15 cellular contexts compared by ENCODE assay signal in genomic region chr7:55055479-55055878, GRCh38. TPM values are rescaled to one million over a fixed set of nuclear protein-coding genes. Genes with fewer than 3 reads are reported as not detected.
DNase-seq lines count a peak whose midpoint lies in the region; ATAC-seq, FAIRE-seq and TF ChIP-seq lines count a peak whose summit lies in the region.
"Had no signal": no experiment of that assay in that cellular context is flagged by ENCODE, and none has a peak within 500 bp of the region (broad histone marks: within the 10 kb centered on the region; RNA-seq: fewer than 3 reads in every experiment).

No MANE protein-coding gene starts in this region.

- no peaks in the 10 kb centered on the region for H3K36me3 ChIP-seq in right lobe of liver
- H3K36me3 ChIP-seq in HepG2 (replicated peaks in 1 of 2; ENCODE audit: control insufficient read depth in 1 of 2, insufficient read depth in 2 of 2, low read length in 2 of 2) = no peaks in the 10 kb centered on the region
- no peaks in the 10 kb centered on the region for H3K36me3 ChIP-seq in brain microvascular endothelial cell (replicated peaks)
- no peaks in the 10 kb centered on the region for H3K36me3 ChIP-seq in vagina
- H3K36me3 ChIP-seq: adrenal gland, tibial artery had no signal

- BruUV-seq in HepG2 (replicated peaks; lab: Mats Ljungman, UMichigan) = no TSS peak

- DNase-seq in right lobe of liver = no peak
- no peak for DNase-seq in HepG2 (ENCODE audit: low spot score)
- DNase-seq in brain microvascular endothelial cell = peak; percentile 90
- peak; percentile 72 to 86 for DNase-seq in foreskin keratinocyte
- no peak for DNase-seq in vagina (ENCODE audit: extremely low spot score in 2 of 2)
- DNase-seq in caudate nucleus (lab: John Stamatoyannopoulos, UW) = no peak
- no peak for DNase-seq in NCI-H2171 treated with DMSO at 0.1 percent for 48 hours (lab: John Stamatoyannopoulos, UW)
- DNase-seq in putamen (ENCODE audit: low spot score) = no peak
- DNase-seq: activated CD4-positive, alpha-beta T cell treated with anti-CD3 and anti-CD28 coated beads, Interleukin-2, amount 50 U/mL, for 1 hour; activated T-cell treated with anti-CD3 and anti-CD28 coated beads, Interleukin-2, amount 50 U/mL, for 72 hours; NCI-H1048; NCI-H2227 treated with DMSO at 0.1 percent for 48 hours; tibial artery had no signal

- no peak overlapping the region for H3K4me2 ChIP-seq in HepG2 (ENCODE audit: low read depth, low read length)

- no peaks in the 10 kb centered on the region for H3K27me3 ChIP-seq in right lobe of liver
- no peaks in the 10 kb centered on the region for H3K27me3 ChIP-seq in HepG2 (ENCODE audit: control insufficient read depth in 1 of 2, insufficient read depth in 2 of 2, low read length in 2 of 2)
- no peaks in the 10 kb centered on the region for H3K27me3 ChIP-seq in brain microvascular endothelial cell (replicated peaks)
- H3K27me3 ChIP-seq in foreskin keratinocyte = no peaks in the 10 kb centered on the region
- H3K27me3 ChIP-seq in vagina = no peaks in the 10 kb centered on the region
- H3K27me3 ChIP-seq: adrenal gland, tibial artery had no signal

- ATAC-seq in right lobe of liver = no peak
- ATAC-seq in HepG2 = no peak
- peak; percentile 38 for ATAC-seq in foreskin keratinocyte
- ATAC-seq: activated T-cell treated with anti-CD3 and anti-CD28 coated beads, Interleukin-2, amount 50 U/mL, for 72 hours had no signal

- TF ChIP-seq POLR2A in right lobe of liver (IDR thresholded peaks at IDR 0.05) (no peak), HepG2 (IDR thresholded peaks at IDR 0.05; ENCODE audit: insufficient read depth in 1 of 2, low read depth in 2 of 2, low read length in 2 of 2) (no peak), vagina (IDR thresholded peaks at IDR 0.05) (no peak)

- peaks cover 0 to 19% (median 5%) of the 10 kb centered on the region in 4 donors for H3K4me1 ChIP-seq in right lobe of liver
- H3K4me1 ChIP-seq in HepG2 (ENCODE audit: insufficient read depth, low read length) = peaks cover 12% of the 10 kb centered on the region
- H3K4me1 ChIP-seq in foreskin keratinocyte = peaks cover 65% of the 10 kb centered on the region
- peaks cover 82% of the 10 kb centered on the region for H3K4me1 ChIP-seq in vagina
- H3K4me1 ChIP-seq: adrenal gland had no signal

- no peaks in the 10 kb centered on the region for H3K79me2 ChIP-seq in HepG2 (ENCODE audit: insufficient read depth, low read length)

- FAIRE-seq in HepG2 (lab: Jason Lieb, UNC) = no peak
- FAIRE-seq: RCC 7860 had no signal

- intact Hi-C loops in right lobe of liver (cut with DNase I) = no loop called here
- intact Hi-C loops in HepG2 (cut with micrococcal nuclease; ENCODE audit: unreplicated experiment) = no loop called here
- intact Hi-C loops in vagina (cut with DNase I) = no loop called here

- no peak for TF ChIP-seq CTCF in right lobe of liver (IDR thresholded peaks at IDR 0.05)
- TF ChIP-seq CTCF in HepG2 (CRISPR knock-in tag; IDR thresholded peaks at IDR 0.05) = no peak
- TF ChIP-seq CTCF in brain microvascular endothelial cell (IDR thresholded peaks at IDR 0.05; ENCODE audit: low read depth, low read length, missing control alignments) = no peak
- no peak for TF ChIP-seq CTCF in foreskin keratinocyte (conservative IDR thresholded peaks at IDR 0.05)
- TF ChIP-seq CTCF in vagina (IDR thresholded peaks at IDR 0.05) = no peak

- TF ChIP-seq RAD21 in HepG2 (CRISPR knock-in tag; IDR thresholded peaks at IDR 0.05) = no peak

- no peak overlapping the region for H3K4me3 ChIP-seq in right lobe of liver
- H3K4me3 ChIP-seq in HepG2 (replicated peaks in 1 of 3; ENCODE audit: insufficient read depth in 1 of 3, low read depth in 2 of 3, low read length in 3 of 3) = no peak overlapping the region
- H3K4me3 ChIP-seq in brain microvascular endothelial cell (ENCODE audit: low read depth, low read length) = no peak overlapping the region
- no peak overlapping the region for H3K4me3 ChIP-seq in vagina
- H3K4me3 ChIP-seq: adrenal gland, tibial artery had no signal

- H3K9me3 ChIP-seq in right lobe of liver (no peaks in the 10 kb centered on the region), HepG2 (ENCODE audit: low read length) (no peaks in the 10 kb centered on the region), vagina (no peaks in the 10 kb centered on the region)
- H3K9me3 ChIP-seq: adrenal gland, tibial artery had no signal

- CTCF ChIA-PET in HepG2 (lab: Yijun Ruan, JAX; ENCODE audit: low intra/inter-chr PET ratio, low total read pairs) = no interaction called here

- WGBS in right lobe of liver (ENCODE audit: insufficient coverage, low coverage, low lambda C conversion rate, missing lambda C conversion rate) = 70% methylated on average over 7 of the region's 7 CpGs
- 80% methylated on average over 7 of the region's 7 CpGs for WGBS in HepG2 (ENCODE audit: low lambda C conversion rate)

- in situ Hi-C loops in HepG2 (cut with HindIII; ENCODE audit: extremely low pct_ligation_motif_present, low pct_unique_long_range_greater_than_20kb) = no loop called here
- in situ Hi-C loops in brain microvascular endothelial cell (cut with HindIII; ENCODE audit: low pct_ligation_motif_present, low sequenced_read_pairs) = no loop called here

- H3K27ac ChIP-seq in right lobe of liver = peak overlapping the region in 2 of 3 donors; percentile 85
- H3K27ac ChIP-seq in HepG2 (ENCODE audit: extremely low read length, insufficient read depth, low read length) = no peak overlapping the region
- H3K27ac ChIP-seq in brain microvascular endothelial cell = peak overlapping the region; percentile 94
- H3K27ac ChIP-seq in foreskin keratinocyte = peak overlapping the region; percentile 94
- peak overlapping the region; percentile 73 for H3K27ac ChIP-seq in vagina
- H3K27ac ChIP-seq in caudate nucleus (ENCODE audit: low read depth, low read length) = no peak overlapping the region

- no peak for TF ChIP-seq EP300 in HepG2 (IDR thresholded peaks at IDR 0.05; ENCODE audit: low read depth in 2 of 2, low read length in 2 of 2)
- no peak for TF ChIP-seq EP300 in HepG2 (CRISPR knock-in tag; IDR thresholded peaks at IDR 0.05; ENCODE audit: borderline replicate concordance)

- no peak overlapping the region for H3K9ac ChIP-seq in HepG2 (ENCODE audit: insufficient read depth, low read depth, low read length)

- H4K20me1 ChIP-seq in HepG2 (ENCODE audit: insufficient read depth, low read length) = no peaks in the 10 kb centered on the region

- POLR2A ChIA-PET in HepG2 (lab: Yijun Ruan, JAX) = no interaction called here

- H2AFZ ChIP-seq in HepG2 (ENCODE audit: low read length) = no peak overlapping the region

TF ChIP-seq in HepG2, 621 proteins besides CTCF, POLR2A, EP300 and RAD21 (continues in another document):
- TF ChIP-seq MEIS1 (CRISPR knock-in tag; IDR thresholded peaks at IDR 0.05; ENCODE audit: borderline replicate concordance) (no peak), GZF1 (CRISPR knock-in tag; IDR thresholded peaks at IDR 0.05) (no peak), ATF2 (CRISPR knock-in tag; IDR thresholded peaks at IDR 0.05) (no peak)

RNA-seq across cellular contexts. Expression of gene EGFR, which starts 36.7 kb away (rescaled TPM):
- total RNA-seq in right lobe of liver (100 to 1,000 TPM in 1 of 6 experiments, 10 to 100 TPM in 5; 59.3 to 127 (median 93.7) TPM), HepG2 (2016; rRNA removed; fragmentation: Illumina TruSeq; extraction: Trizol) (7.0 TPM in 2 replicates), foreskin keratinocyte (156 and 161 TPM in 2 replicates), vagina (130 TPM)
- total RNA-seq in HepG2 (2016; cell fraction: cytosol; rRNA removed; fragmentation: Illumina TruSeq; extraction: Trizol; ENCODE audit: low read depth) = 1.3 and 1.9 TPM in 2 replicates
- 5.7 and 7.1 TPM in 2 replicates for total RNA-seq in HepG2 (2016; cell fraction: insoluble cytoplasmic fraction; rRNA removed; fragmentation: Illumina TruSeq; extraction: Trizol)
- total RNA-seq in HepG2 (2016; cell fraction: membrane; rRNA removed; fragmentation: Illumina TruSeq; extraction: Trizol) = 3.8 and 3.9 TPM in 2 replicates
- total RNA-seq in HepG2 (2016; cell fraction: nucleus; rRNA removed; fragmentation: Illumina TruSeq; extraction: Trizol) = 18.3 and 21.6 TPM in 2 replicates
- polyA plus RNA-seq in HepG2 (2011; rRNA removed) (7.9 and 10.0 TPM in 2 replicates), foreskin keratinocyte (22.4 and 28.7 TPM in 2 replicates)
- 5.7 and 6.5 TPM in 2 replicates for polyA plus RNA-seq in HepG2 (2011; cell fraction: cytosol; rRNA removed)
- polyA plus RNA-seq in HepG2 (2011; cell fraction: nucleus; rRNA removed) = 15.6 and 16.1 TPM in 2 replicates
- polyA plus RNA-seq in HepG2 (2012) = 12.3 and 19.1 TPM in 2 replicates
- polyA plus RNA-seq in HepG2 (2016; cell fraction: cytosol; fragmentation: Illumina TruSeq; extraction: Trizol; ENCODE audit: low read depth) = 0.76 and 0.86 TPM in 2 replicates
- polyA plus RNA-seq in HepG2 (2016; cell fraction: insoluble cytoplasmic fraction; fragmentation: Illumina TruSeq; extraction: Trizol; ENCODE audit: low read depth) = 4.0 and 4.9 TPM in 2 replicates
- polyA plus RNA-seq in HepG2 (2016; cell fraction: membrane; fragmentation: Illumina TruSeq; extraction: Trizol; ENCODE audit: low read depth) = 1.4 and 1.9 TPM in 2 replicates
- polyA plus RNA-seq in HepG2 (2016; cell fraction: nucleus; fragmentation: Illumina TruSeq; extraction: Trizol; ENCODE audit: insufficient read depth, low read depth) = 17.3 and 18.5 TPM in 2 replicates
- polyA minus RNA-seq in HepG2 (2011; rRNA and poly(A)+ RNA removed; ENCODE audit: low replicate concordance) = 21.0 and 51.4 TPM in 2 replicates
- polyA minus RNA-seq in HepG2 (2011; cell fraction: cytosol; rRNA and poly(A)+ RNA removed) = 9.3 and 14.3 TPM in 2 replicates
- 25.0 and 26.9 TPM in 2 replicates for polyA minus RNA-seq in HepG2 (2011; cell fraction: nucleus; rRNA and poly(A)+ RNA removed)

Comparison
In these comparisons a context has a peak if more than half of its experiments do, and no peak if none do; other contexts are left out.
1. H3K27ac ChIP-seq: peak in right lobe of liver (2 of 3), brain microvascular endothelial cell (single experiment), foreskin keratinocyte (single experiment) and vagina (single experiment); none in HepG2 (single experiment) and caudate nucleus (single experiment).
2. DNase-seq: peak in brain microvascular endothelial cell (single experiment) and foreskin keratinocyte (2 of 2); none in right lobe of liver (0 of 3), HepG2 (single experiment), vagina (0 of 2), caudate nucleus (0 of 61), NCI-H2171 treated with DMSO at 0.1 percent for 48 hours (single experiment) and putamen (single experiment).